ENCODE assay signal across 11 cellular contexts in the genomic region with DNA sequence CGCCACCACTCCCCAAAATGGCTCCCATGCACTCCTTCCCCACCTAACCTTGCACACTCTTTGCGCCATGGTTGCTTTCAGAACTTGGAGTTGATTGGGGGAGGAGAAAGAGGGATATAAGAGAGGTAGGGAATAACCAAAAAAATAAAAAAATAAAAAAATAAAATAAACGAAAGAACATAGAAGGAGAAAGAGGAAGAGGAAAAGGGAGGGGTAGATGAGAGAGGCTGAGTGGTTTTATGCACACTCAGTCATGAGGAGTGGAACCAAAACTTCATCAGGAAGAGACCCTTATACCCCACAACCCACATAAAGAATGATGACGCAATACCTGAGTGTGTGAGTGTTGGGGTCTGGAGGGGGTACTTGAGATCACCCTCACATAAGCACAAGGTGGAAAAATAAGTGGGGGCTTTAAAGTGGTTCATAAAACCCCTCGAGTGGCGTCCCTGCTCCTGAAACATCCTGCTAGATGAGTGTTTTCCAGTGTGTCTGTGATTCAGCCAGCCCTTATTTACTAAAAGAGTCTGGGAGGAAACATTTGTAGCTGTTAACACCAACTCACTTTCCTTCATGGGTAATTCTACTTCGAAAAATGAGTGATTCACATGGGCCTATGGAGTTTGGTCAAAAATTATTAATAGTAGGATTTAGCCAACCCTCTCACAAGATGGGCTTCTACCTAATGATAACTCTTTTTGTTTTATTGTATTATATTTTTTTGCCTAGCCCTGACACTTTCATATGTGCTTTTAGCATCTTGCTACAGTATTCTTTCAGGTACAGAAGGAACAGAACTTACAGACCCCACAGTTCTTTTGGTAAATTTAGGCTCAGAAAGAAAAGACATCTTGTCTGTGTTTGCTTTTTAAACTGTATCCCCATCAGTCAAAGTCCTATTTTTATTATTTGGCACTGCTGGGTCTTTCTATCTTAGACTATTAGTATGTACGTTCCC. TPM values are rescaled to one million over a fixed set of nuclear protein-coding genes. Genes with fewer than 3 reads are reported as not detected.
DNase-seq lines count a peak whose midpoint lies in the region; ATAC-seq, FAIRE-seq and TF ChIP-seq lines count a peak whose summit lies in the region.
"Had no signal": no experiment of that assay in that cellular context is flagged by ENCODE, and none has a peak within 500 bp of the region (broad histone marks: within the 10 kb centered on the region; RNA-seq: fewer than 3 reads in every experiment).

No MANE protein-coding gene starts in this region.

- 79 to 84% methylated on average over 8 of the region's 8 CpGs for WGBS in heart right ventricle, 2 donors

- peaks cover 9% of the 10 kb centered on the region for H3K36me3 ChIP-seq in effector memory CD4-positive, alpha-beta T cell (ENCODE audit: control insufficient read depth, insufficient read depth, low read length)
- H3K36me3 ChIP-seq in heart right ventricle (peaks cover 0 to 1% (median 0%) of the 10 kb centered on the region in 9 donors), uterus (no peaks in the 10 kb centered on the region)

- peak; percentile 26 to 37 (median 35) for ATAC-seq in T-cell (replicated peaks in 1 of 4)
- ATAC-seq in heart right ventricle = no peak
- no peak for ATAC-seq in foreskin keratinocyte

- CTCF ChIA-PET in T-cell (lab: Charles Lee) = interaction anchor here in 1 of 2 donors (0.7 to 1.3 kb wide), 4 partner anchors 23 to 194 kb away, joined by 3 to 11 read pairs (median 3); no protein-coding TSS in a partner anchor

- intact Hi-C loops in CD14-positive monocyte (cut with micrococcal nuclease) (no loop called here), heart right ventricle (cut with DNase I) (no loop called here), uterus (cut with DNase I; ENCODE audit: low total_unique reads) (no loop called here)

- no peaks in the 10 kb centered on the region for H3K9me3 ChIP-seq in effector memory CD4-positive, alpha-beta T cell (ENCODE audit: control insufficient read depth, low read length)
- H3K9me3 ChIP-seq in heart right ventricle (no peaks in the 10 kb centered on the region), uterus (no peaks in the 10 kb centered on the region)

- H3K27me3 ChIP-seq in effector memory CD4-positive, alpha-beta T cell (replicated peaks; ENCODE audit: control insufficient read depth, insufficient read depth, low read length, poor library complexity, severe bottlenecking) = no peaks in the 10 kb centered on the region
- H3K27me3 ChIP-seq in heart right ventricle = peaks cover 0 to 7% (median 0%) of the 10 kb centered on the region in 7 donors
- H3K27me3 ChIP-seq in uterus = no peaks in the 10 kb centered on the region
- peaks cover 5% of the 10 kb centered on the region for H3K27me3 ChIP-seq in foreskin keratinocyte

- TF ChIP-seq CTCF in CD14-positive monocyte (IDR thresholded peaks at IDR 0.05) (no peak), heart right ventricle (IDR thresholded peaks at IDR 0.05) (no peak), uterus (IDR thresholded peaks at IDR 0.05) (no peak), foreskin keratinocyte (conservative IDR thresholded peaks at IDR 0.05) (no peak)

- H3K4me1 Mint-ChIP-seq in CD14-positive monocyte = peaks cover 50% of the 10 kb centered on the region
- H3K4me1 Mint-ChIP-seq in T-cell = peaks cover 87 to 99% (median 90%) of the 10 kb centered on the region in 3 donors

- H3K36me3 Mint-ChIP-seq in CD14-positive monocyte (peaks cover 3 to 11% of the 10 kb centered on the region in 2 donors), T-cell (peaks cover 13% of the 10 kb centered on the region)

- no peak for TF ChIP-seq POLR2A in uterus (IDR thresholded peaks at IDR 0.05)

- H3K9me3 Mint-ChIP-seq in CD14-positive monocyte (no peaks in the 10 kb centered on the region), T-cell (no peaks in the 10 kb centered on the region)

- POLR2A ChIA-PET in T-cell (lab: Charles Lee) = interaction anchor here in 1 of 2 donors (1.3 kb wide), 1 partner anchor 12 kb away, joined by 4 read pairs; no protein-coding TSS in a partner anchor

- H3K4me3 ChIP-seq in effector memory CD4-positive, alpha-beta T cell (ENCODE audit: insufficient read depth, low read depth, low read length, poor library complexity, severe bottlenecking) = peak overlapping the region; percentile 78
- H3K4me3 ChIP-seq in heart right ventricle (no peak overlapping the region), uterus (no peak overlapping the region)

- H3K27ac ChIP-seq in effector memory CD4-positive, alpha-beta T cell (ENCODE audit: insufficient read depth, low read length, poor library complexity, severe bottlenecking) = peak overlapping the region; percentile 89
- peak overlapping the region in 1 of 10 donors; percentile 52 for H3K27ac ChIP-seq in heart right ventricle
- H3K27ac ChIP-seq in uterus = no peak overlapping the region
- H3K27ac ChIP-seq in foreskin keratinocyte = no peak overlapping the region
- H3K27ac ChIP-seq: C4-2B had no signal

- peak overlapping the region in 1 of 2 donors; percentile 41 for H3K4me3 Mint-ChIP-seq in CD14-positive monocyte
- H3K4me3 Mint-ChIP-seq in T-cell = peak overlapping the region; percentile 93 to 98 (median 96)

- H3K4me1 ChIP-seq in effector memory CD4-positive, alpha-beta T cell (ENCODE audit: control insufficient read depth, insufficient read depth, low read length, poor library complexity, severe bottlenecking) = peaks cover 72% of the 10 kb centered on the region
- H3K4me1 ChIP-seq in heart right ventricle = peaks cover 0 to 61% (median 0%) of the 10 kb centered on the region in 9 donors
- no peaks in the 10 kb centered on the region for H3K4me1 ChIP-seq in uterus
- no peaks in the 10 kb centered on the region for H3K4me1 ChIP-seq in foreskin keratinocyte

- DNase-seq in CD14-positive monocyte (ENCODE audit: low spot score) (no peak), GM18507 (ENCODE audit: extremely low spot score, insufficient read length, low read depth) (no peak), T-cell (peak in 2 of 34 experiments; percentile 33), heart right ventricle (no peak), uterus (no peak), RKO (ENCODE audit: low spot score) (no peak), foreskin keratinocyte (no peak)
- DNase-seq in effector memory CD4-positive, alpha-beta T cell = no peak
- DNase-seq: anterior cingulate cortex; stimulated activated CD4-positive, alpha-beta T cell treated with anti-CD3 and anti-CD28 coated beads, Interleukin-12 subunit alpha, Interleukin-12 subunit beta, amount 100 ng/mL, for 4 hours had no signal

- H3K27me3 Mint-ChIP-seq in CD14-positive monocyte (ENCODE audit: low read depth in 3 of 3) = peaks cover 0 to 4% (median 0%) of the 10 kb centered on the region in 3 donors
- no peaks in the 10 kb centered on the region for H3K27me3 Mint-ChIP-seq in T-cell

- H3K27ac Mint-ChIP-seq in CD14-positive monocyte = peak overlapping the region; percentile 15 to 91 (median 85)
- H3K27ac Mint-ChIP-seq in T-cell = peak overlapping the region; percentile 97 to 100

- peak; percentile 91 for FAIRE-seq in GM18507 (lab: Jason Lieb, UNC)

RNA-seq across cellular contexts. Expression of a gene that starts 5.2 kb away (rescaled TPM):
- polyA plus RNA-seq in CD14-positive monocyte = under 1 TPM in 1 of 2 donors, not detected in 1; 0.65 TPM
- 10 to 100 TPM; 19.4 to 38.7 (median 30.7) TPM for total RNA-seq in T-cell
- total RNA-seq in heart right ventricle = 1 to 10 TPM in 1 of 10 donors, under 1 TPM in 5, not detected in 4; 0.17 to 3.8 (median 0.32) TPM
- polyA plus RNA-seq in heart right ventricle = under 1 TPM; 0.19 to 0.44 TPM
- under 1 TPM in 2 of 4 donors, not detected in 2; 0.09 to 0.26 TPM for total RNA-seq in uterus
- total RNA-seq in foreskin keratinocyte = not detected in 2 replicates
- polyA plus RNA-seq in foreskin keratinocyte = not detected in 2 replicates

Comparison
In these comparisons a context has a peak if more than half of its experiments do, and no peak if none do; other contexts are left out.
1. ATAC-seq: peak in T-cell (4 of 4); none in heart right ventricle (0 of 8) and foreskin keratinocyte (single experiment).
2. RNA of a gene that starts 5.2 kb away (total RNA-seq): 19.4 to 38.7 TPM in T-cell; 0.17 to 3.8 TPM in heart right ventricle, 0.09 to 0.26 TPM in uterus and not detected in foreskin keratinocyte; every median in the first group is over 4 times any median in the second.